ENCODE assay signal across 15 cellular contexts in genomic region chr10:11097686-11098085, GRCh38.
A peak's percentile ranks its signal among the peaks of the same experiment; 100 is the strongest.
DNase-seq lines count a peak whose midpoint lies in the region; ATAC-seq, FAIRE-seq and TF ChIP-seq lines count a peak whose summit lies in the region.
"Had no signal": no experiment of that assay in that cellular context is flagged by ENCODE, and none has a peak within 500 bp of the region (broad histone marks: within the 10 kb centered on the region; RNA-seq: fewer than 3 reads in every experiment).

No MANE protein-coding gene starts in this region.

- peaks cover 4% of the 10 kb centered on the region for H3K4me1 Mint-ChIP-seq in activated CD4-positive, alpha-beta memory T cell treated with anti-CD3 and anti-CD28 coated beads for 36 hours (ENCODE audit: low read depth)
- no peaks in the 10 kb centered on the region for H3K4me1 Mint-ChIP-seq in activated CD4-positive, alpha-beta memory T cell treated with anti-CD3 and anti-CD28 coated beads, Interleukin-2, amount 10 ng/mL, durations not matched to agents 7 days and 5 days
- H3K4me1 Mint-ChIP-seq: T-cell had no signal

- 0 out of 4 replicates have a peak, but pooled peaks cover 0 to 2% of the 10 kb centered on the region in 2 experiments for H3K79me2 ChIP-seq in H1 (ENCODE audit: control insufficient read depth in 1 of 2, insufficient read depth in 2 of 2, low read length in 2 of 2)

- H3K27me3 Mint-ChIP-seq in activated CD4-positive, alpha-beta memory T cell treated with anti-CD3 and anti-CD28 coated beads for 36 hours: peaks cover 12% of the 10 kb centered on the region
- H3K27me3 Mint-ChIP-seq in activated CD4-positive, alpha-beta memory T cell treated with anti-CD3 and anti-CD28 coated beads, Interleukin-2, amount 10 ng/mL, durations not matched to agents 7 days and 5 days: peaks cover 28% of the 10 kb centered on the region

- intact Hi-C loops in activated CD4-positive, alpha-beta memory T cell treated with anti-CD3 and anti-CD28 coated beads for 36 hours (cut with micrococcal nuclease): no loop called here

- H3K79me1 ChIP-seq in H1 (ENCODE audit: low read depth, low read length): peaks cover 4% of the 10 kb centered on the region; the same call in 1 of the 2 replicates

- no peak overlapping the region for H3K56ac ChIP-seq in H1 (replicated peaks; ENCODE audit: insufficient read length, low read depth, low read length)

- peak overlapping the region; percentile 14 for H4K91ac ChIP-seq in H1 (replicated peaks; ENCODE audit: insufficient read length, low read length)

- H3K27me3 ChIP-seq in H1 (replicated peaks in 1 of 4; ENCODE audit: control insufficient read depth in 3 of 4, extremely low read depth in 1 of 4, insufficient read depth in 3 of 4, low read length in 3 of 4): no peaks in the 10 kb centered on the region

- H2BK15ac ChIP-seq in H1 (ENCODE audit: low read length): no peak overlapping the region

- no peak overlapping the region for H3K23ac ChIP-seq in H1 (ENCODE audit: insufficient read length)

- no peak overlapping the region for H2BK5ac ChIP-seq in H1 (ENCODE audit: low read depth, low read length)

- H3K4me1 ChIP-seq in H1 (replicated peaks in 1 of 4; ENCODE audit: control insufficient read depth in 3 of 4, insufficient read depth in 4 of 4, low read length in 3 of 4): peaks cover 9 to 20% (median 15%) of the 10 kb centered on the region in 4 experiments

- peak overlapping the region; percentile 56; the same call in 1 of the 2 replicates for H2BK12ac ChIP-seq in H1 (ENCODE audit: low read depth, low read length)

- no peak overlapping the region for H3K27ac Mint-ChIP-seq in activated CD4-positive, alpha-beta memory T cell treated with anti-CD3 and anti-CD28 coated beads for 36 hours
- H3K27ac Mint-ChIP-seq in activated CD4-positive, alpha-beta memory T cell treated with anti-CD3 and anti-CD28 coated beads, Interleukin-2, amount 10 ng/mL, durations not matched to agents 7 days and 5 days: no peak overlapping the region
- H3K27ac Mint-ChIP-seq: T-cell had no signal

- POLR2A ChIA-PET in activated CD4-positive, alpha-beta memory T cell treated with anti-CD3 and anti-CD28 coated beads for 36 hours (lab: Charles Lee): no interaction called here
- POLR2A ChIA-PET in activated CD4-positive, alpha-beta memory T cell treated with anti-CD3 and anti-CD28 coated beads, Interleukin-2, amount 10 ng/mL, durations not matched to agents 7 days and 5 days (lab: Charles Lee): no interaction called here
- POLR2A ChIA-PET in H1 (lab: Charles Lee; ENCODE audit: partially characterized antibody): no interaction called here

- FAIRE-seq in H1 (lab: Jason Lieb, UNC): no peak
- FAIRE-seq: colon, H54 had no signal

- H3K9me3 ChIP-seq in H1 (ENCODE audit: insufficient read depth in 2 of 2, low read depth in 1 of 2, low read length in 1 of 2): no peaks in the 10 kb centered on the region

- ATAC-seq in HG02884 (IDR thresholded peaks at IDR 0.05; ENCODE audit: unreplicated experiment): peak; percentile 67
- ATAC-seq: Panc1, T-cell had no signal

- H2AK5ac ChIP-seq in H1 (ENCODE audit: low read depth, low read length): peak overlapping the region; percentile 29

- H3K18ac ChIP-seq in H1 (ENCODE audit: extremely low read depth, low read length): peak overlapping the region; percentile 21; the same call in 1 of the 2 replicates

- no peaks in the 10 kb centered on the region for H4K20me1 ChIP-seq in H1 (replicated peaks in 1 of 2; ENCODE audit: control insufficient read depth in 1 of 2, insufficient read depth in 2 of 2, low read length in 2 of 2)

- H2BK120ac ChIP-seq in H1 (replicated peaks; ENCODE audit: low read depth, low read length): no peak overlapping the region

- no peak overlapping the region for H3K9ac ChIP-seq in H1 (replicated peaks in 1 of 4; ENCODE audit: extremely low read depth in 1 of 4, low read depth in 3 of 4, low read length in 3 of 4)

- H3K36me3 Mint-ChIP-seq in activated CD4-positive, alpha-beta memory T cell treated with anti-CD3 and anti-CD28 coated beads for 36 hours: no peaks in the 10 kb centered on the region
- peaks cover 2% of the 10 kb centered on the region for H3K36me3 Mint-ChIP-seq in activated CD4-positive, alpha-beta memory T cell treated with anti-CD3 and anti-CD28 coated beads, Interleukin-2, amount 10 ng/mL, durations not matched to agents 7 days and 5 days (ENCODE audit: low read depth)
- H3K36me3 Mint-ChIP-seq: T-cell had no signal

- peak; percentile 50 for DNase-seq in activated CD4-positive, alpha-beta memory T cell treated with anti-CD3 and anti-CD28 coated beads for 36 hours
- no peak for DNase-seq in activated CD4-positive, alpha-beta memory T cell treated with anti-CD3 and anti-CD28 coated beads, Interleukin-2, amount 10 ng/mL, durations not matched to agents 7 days and 5 days
- DNase-seq in GM20000 (ENCODE audit: low spot score) (peak; percentile 21), H1 (ENCODE audit: low read depth in 1 of 2, low spot score in 2 of 2) (no peak), NCI-H2029 treated with DMSO at 0.1 percent for 48 hours (lab: John Stamatoyannopoulos, UW) (no peak), anterior cingulate cortex (lab: John Stamatoyannopoulos, UW) (no peak), nucleus accumbens (lab: John Stamatoyannopoulos, UW) (no peak)
- DNase-seq: activated CD4-positive, alpha-beta T cell treated with anti-CD3 and anti-CD28 coated beads, Interleukin-2, amount 50 U/mL, for 4 hours; NCI-H345; T-cell had no signal

- H3K23me2 ChIP-seq in H1 (ENCODE audit: low read depth, low read length): peaks cover 2% of the 10 kb centered on the region; the same call in 1 of the 2 replicates

- no peak overlapping the region for H3K27ac ChIP-seq in H1 (ENCODE audit: low read depth, low read length)

- CTCF ChIA-PET in activated CD4-positive, alpha-beta memory T cell treated with anti-CD3 and anti-CD28 coated beads for 36 hours (lab: Charles Lee): interaction anchor here (1.7 kb wide), 1 partner anchor 172 kb away, joined by 3 read pairs; no protein-coding TSS in a partner anchor
- CTCF ChIA-PET in activated CD4-positive, alpha-beta memory T cell treated with anti-CD3 and anti-CD28 coated beads, Interleukin-2, amount 10 ng/mL, durations not matched to agents 7 days and 5 days (lab: Charles Lee): no interaction called here
- CTCF ChIA-PET in H1 (lab: Charles Lee; ENCODE audit: partially characterized antibody): interaction anchor here (0.6 to 5.6 kb wide), 6 partner anchors 12 to 999 kb away, joined by 3 to 20 read pairs (median 4); no protein-coding TSS in a partner anchor

- no peak overlapping the region for H4K5ac ChIP-seq in H1 (ENCODE audit: insufficient read length, low read depth, low read length)

- H3K4me3 ChIP-seq in H1 (ENCODE audit: extremely low read depth in 1 of 4, insufficient read depth in 2 of 4, low read depth in 3 of 4, low read length in 4 of 4): no peak overlapping the region
- H3K4me3 ChIP-seq: lung had no signal

- H3K9me3 Mint-ChIP-seq in activated CD4-positive, alpha-beta memory T cell treated with anti-CD3 and anti-CD28 coated beads for 36 hours: no peaks in the 10 kb centered on the region
- H3K9me3 Mint-ChIP-seq in activated CD4-positive, alpha-beta memory T cell treated with anti-CD3 and anti-CD28 coated beads, Interleukin-2, amount 10 ng/mL, durations not matched to agents 7 days and 5 days: no peaks in the 10 kb centered on the region
- H3K9me3 Mint-ChIP-seq: T-cell had no signal

- TF ChIP-seq RAD21 in H1 (IDR thresholded peaks at IDR 0.05 in 1 of 2, conservative IDR thresholded peaks at IDR 0.05 in 1 of 2; ENCODE audit: low read depth in 2 of 2, low read length in 2 of 2): no peak

- TF ChIP-seq POLR2A in H1 (IDR thresholded peaks at IDR 0.05; ENCODE audit: control extremely low read depth in 1 of 2, low read depth in 2 of 2, low read length in 2 of 2): no peak

- no peak for TF ChIP-seq EP300 in H1 (IDR thresholded peaks at IDR 0.05; ENCODE audit: borderline replicate concordance in 1 of 2, low read depth in 2 of 2, low read length in 2 of 2)

- H4K8ac ChIP-seq in H1 (ENCODE audit: extremely low read depth, insufficient read depth, low read length): peak overlapping the region; percentile 47; the same call in 1 of the 2 replicates

- H2AFZ ChIP-seq in H1 (ENCODE audit: low read length): no peak overlapping the region

- H3K4me2 ChIP-seq in H1 (ENCODE audit: insufficient read depth in 1 of 2, low read depth in 2 of 2, low read length in 2 of 2): no peak overlapping the region

- H2BK20ac ChIP-seq in H1 (ENCODE audit: low read length): no peak overlapping the region

- H3K4ac ChIP-seq in H1 (replicated peaks; ENCODE audit: insufficient read length, low read depth, low read length): no peak overlapping the region

- 93% methylated on average over 3 of the region's 3 CpGs; no CpG with 5 or more reads in 1 of the 2 experiments for WGBS in H1 (ENCODE audit: extremely low coverage in 1 of 2, insufficient coverage in 1 of 2, insufficient read length in 1 of 2, insufficient replicate concordance in 2 of 2, low coverage in 1 of 2, low lambda C conversion rate in 2 of 2, missing lambda C conversion rate in 1 of 2), 2 experiments

- TF ChIP-seq CTCF in GM20000 (IDR thresholded peaks at IDR 0.05; ENCODE audit: extremely low read depth, missing control alignments) (no peak), H1 (IDR thresholded peaks at IDR 0.05; ENCODE audit: control extremely low read depth in 1 of 3, insufficient read depth in 1 of 3, low read depth in 1 of 3, low read length in 3 of 3) (no peak)

- H3K36me3 ChIP-seq in H1 (ENCODE audit: control insufficient read depth in 2 of 4, insufficient read depth in 4 of 4, low read length in 3 of 4): no peaks in the 10 kb centered on the region

- no peak overlapping the region for H3K4me3 Mint-ChIP-seq in activated CD4-positive, alpha-beta memory T cell treated with anti-CD3 and anti-CD28 coated beads for 36 hours
- H3K4me3 Mint-ChIP-seq in activated CD4-positive, alpha-beta memory T cell treated with anti-CD3 and anti-CD28 coated beads, Interleukin-2, amount 10 ng/mL, durations not matched to agents 7 days and 5 days: no peak overlapping the region
- H3K4me3 Mint-ChIP-seq: T-cell had no signal

- H3K14ac ChIP-seq in H1 (ENCODE audit: insufficient read length): no peak overlapping the region

TF ChIP-seq in H1, 55 proteins besides CTCF, POLR2A, EP300 and RAD21 (continues in another document):
- TF ChIP-seq CBX8 (IDR thresholded peaks at IDR 0.05; ENCODE audit: borderline replicate concordance, low read depth, low read length) (no peak), ZNF274 (IDR thresholded peaks at IDR 0.05; ENCODE audit: borderline replicate concordance, extremely low read depth, low read length) (no peak), SRF (IDR thresholded peaks at IDR 0.05; ENCODE audit: low read depth, low read length) (no peak), SIRT6 (IDR thresholded peaks at IDR 0.05; ENCODE audit: low read length) (no peak), RNF2 (IDR thresholded peaks at IDR 0.05; ENCODE audit: borderline replicate concordance, low read depth, low read length, missing control alignments, poor library complexity, severe bottlenecking) (no peak), PHF8 (conservative IDR thresholded peaks at IDR 0.05; ENCODE audit: low read depth, low read length) (no peak), RBBP5 (IDR thresholded peaks at IDR 0.05; ENCODE audit: borderline replicate concordance, low read depth, low read length) (no peak), CREB1 (IDR thresholded peaks at IDR 0.05) (no peak), HDAC6 (IDR thresholded peaks at IDR 0.05; ENCODE audit: low read depth, low read length) (no peak)

Comparison
In these comparisons a context has a peak if more than half of its experiments do, and no peak if none do; other contexts are left out.
1. DNase-seq: peak in activated CD4-positive, alpha-beta memory T cell treated with anti-CD3 and anti-CD28 coated beads for 36 hours (single experiment) and GM20000 (single experiment); none in activated CD4-positive, alpha-beta memory T cell treated with anti-CD3 and anti-CD28 coated beads, Interleukin-2, amount 10 ng/mL, durations not matched to agents 7 days and 5 days (single experiment), H1 (0 of 2), NCI-H2029 treated with DMSO at 0.1 percent for 48 hours (single experiment), anterior cingulate cortex (0 of 58) and nucleus accumbens (0 of 56).